19 cellular contexts compared by ENCODE assay signal in genomic region chr17:48247603-48248002, GRCh38.
DNase-seq lines count a peak whose midpoint lies in the region; ATAC-seq, FAIRE-seq and TF ChIP-seq lines count a peak whose summit lies in the region.
"Had no signal": no experiment of that assay in that cellular context is flagged by ENCODE, and none has a peak within 500 bp of the region (broad histone marks: within the 10 kb centered on the region; RNA-seq: fewer than 3 reads in every experiment).

No MANE protein-coding gene starts in this region.

- no peak overlapping the region for H2BK20ac ChIP-seq in H9 (ENCODE audit: low read depth, low read length, poor library complexity, severe bottlenecking)

- H3K9me3 ChIP-seq in A549 (no peaks in the 10 kb centered on the region), HCT116 (ENCODE audit: control insufficient read depth in 1 of 2, insufficient read depth in 1 of 2, low read depth in 1 of 2, low read length in 2 of 2) (no peaks in the 10 kb centered on the region), Panc1 (ENCODE audit: control insufficient read depth, insufficient read depth, low read depth, low read length) (no peaks in the 10 kb centered on the region), K562 (replicated peaks; ENCODE audit: control insufficient read depth, insufficient read depth, low read depth, low read length) (no peaks in the 10 kb centered on the region), H9 (ENCODE audit: control insufficient read depth, low read depth, low read length) (no peaks in the 10 kb centered on the region)

- no peak for FAIRE-seq in A549 (lab: Jason Lieb, UNC)
- FAIRE-seq in K562 (lab: Jason Lieb, UNC): no peak
- FAIRE-seq: GM12891, GM18507 had no signal

- no peak overlapping the region for H3K4ac ChIP-seq in H9 (ENCODE audit: low read depth, low read length)

- H3K9ac ChIP-seq in HCT116 (ENCODE audit: low read length) (no peak overlapping the region; the same call in 1 of the 2 replicates), K562 (ENCODE audit: insufficient read depth in 1 of 2, low read depth in 2 of 2, low read length in 2 of 2) (no peak overlapping the region), H9 (ENCODE audit: extremely low read depth, insufficient read length, low read length) (no peak overlapping the region)
- H3K9ac ChIP-seq: GM23248 had no signal

- no peaks in the 10 kb centered on the region for H3K9me1 ChIP-seq in K562 (ENCODE audit: control insufficient read depth, insufficient read depth, low read length)

- no peak for ATAC-seq in A549
- no peak for ATAC-seq in HCT116
- ATAC-seq in Panc1: no peak
- no peak for ATAC-seq in K562
- ATAC-seq in HG03108 (IDR thresholded peaks at IDR 0.05; ENCODE audit: unreplicated experiment): no peak

- H2AFZ ChIP-seq in HCT116 (ENCODE audit: low read depth, low read length, poor library complexity, severe bottlenecking): peak overlapping the region; percentile 39
- H2AFZ ChIP-seq in K562 (ENCODE audit: low read depth, low read length): no peak overlapping the region
- no peak overlapping the region for H2AFZ ChIP-seq in H9 (ENCODE audit: low read length)
- H2AFZ ChIP-seq: GM23248 had no signal

- no peak overlapping the region for H2BK5ac ChIP-seq in H9 (ENCODE audit: insufficient read length, low read length)

- H3K4me1 ChIP-seq in A549 (peaks cover 51% of the 10 kb centered on the region), HCT116 (ENCODE audit: control insufficient read depth in 1 of 2, insufficient read depth in 2 of 2, low read length in 2 of 2) (peaks cover 39 to 63% of the 10 kb centered on the region in 2 experiments), Panc1 (ENCODE audit: control insufficient read depth, insufficient read depth, low read length) (peaks cover 37% of the 10 kb centered on the region), K562 (replicated peaks in 1 of 2; ENCODE audit: control insufficient read depth in 2 of 2, insufficient read depth in 2 of 2, low read length in 2 of 2) (peaks cover under 1 to 55% of the 10 kb centered on the region in 2 experiments), H9 (ENCODE audit: insufficient read depth, low read length) (0 out of 2 replicates have a peak, but pooled peaks cover 7% of the 10 kb centered on the region)

- no peak overlapping the region for H3K18ac ChIP-seq in H9 (ENCODE audit: insufficient read length, low read depth, low read length)

- H3K36me3 Mint-ChIP-seq in H9 (ENCODE audit: insufficient read depth in 1 of 3, low read depth in 3 of 3): no peaks in the 10 kb centered on the region

- H3K9me2 ChIP-seq in HCT116 (ENCODE audit: insufficient read depth): no peaks in the 10 kb centered on the region

- CTCF ChIA-PET in A549 (lab: Yijun Ruan, JAX): interaction anchor here (0.9 to 15.3 kb wide), 4 partner anchors 14 to 60 kb away, joined by 3 to 217 read pairs (median 14); no protein-coding TSS in a partner anchor
- CTCF ChIA-PET in HCT116 (lab: Charles Lee): interaction anchor here (2.8 to 22.1 kb wide), 2 partner anchors 15 to 19 kb away, joined by 8 to 336 read pairs; no protein-coding TSS in a partner anchor
- CTCF ChIA-PET in Panc1 (lab: Charles Lee): interaction anchor here (0.5 kb wide), 2 partner anchors 32 to 114 kb away, joined by 3 to 4 read pairs; no protein-coding TSS in a partner anchor
- CTCF ChIA-PET in K562 (lab: Yijun Ruan, JAX; ENCODE audit: low intra/inter-chr PET ratio): no interaction called here

- peak overlapping the region; percentile 65 to 72; a peak in 2 of 6 replicates for H3K27ac ChIP-seq in A549
- H3K27ac ChIP-seq in HCT116 (ENCODE audit: low read depth, low read length): peak overlapping the region; percentile 75; the same call in 1 of the 2 replicates
- peak overlapping the region; percentile 69 for H3K27ac ChIP-seq in Panc1 (ENCODE audit: low read length)
- no peak overlapping the region for H3K27ac ChIP-seq in K562 (ENCODE audit: extremely low read depth, low read depth, low read length)
- no peak overlapping the region for H3K27ac ChIP-seq in H9 (ENCODE audit: insufficient read length, low read depth, low read length)
- H3K27ac ChIP-seq: 22Rv1, GM23248 had no signal

- H3K27me3 ChIP-seq in HCT116 (ENCODE audit: insufficient read depth, low read length): no peaks in the 10 kb centered on the region
- H3K27me3 ChIP-seq in Panc1 (ENCODE audit: control insufficient read depth, insufficient read depth, low read length): no peaks in the 10 kb centered on the region
- H3K27me3 ChIP-seq in K562 (ENCODE audit: control insufficient read depth in 2 of 2, insufficient read depth in 2 of 2, low read length in 2 of 2): no peaks in the 10 kb centered on the region
- H3K27me3 ChIP-seq in H9 (ENCODE audit: insufficient read depth, low read length): no peaks in the 10 kb centered on the region

- no peaks in the 10 kb centered on the region for H3K79me1 ChIP-seq in H9 (ENCODE audit: insufficient read depth, low read depth, low read length, poor library complexity, severe bottlenecking)

- H2AK5ac ChIP-seq in H9 (ENCODE audit: insufficient read length, low read length): no peak overlapping the region

- in situ Hi-C loops in Panc1 (cut with HindIII; ENCODE audit: low pct_unique_long_range_greater_than_20kb, low sequenced_read_pairs): no loop called here
- in situ Hi-C loops in K562 (cut with MboI): no loop called here

- no peak overlapping the region for H3T11ph ChIP-seq in H9 (ENCODE audit: low read length)

- H3K9me3 Mint-ChIP-seq in H9: no peaks in the 10 kb centered on the region
- H3K9me3 Mint-ChIP-seq: CD4-positive, CD25-positive, alpha-beta regulatory T cell had no signal

- H4K20me1 ChIP-seq in HCT116 (ENCODE audit: insufficient read depth) (no peaks in the 10 kb centered on the region), K562 (replicated peaks; ENCODE audit: control insufficient read depth, insufficient read depth, low read length) (no peaks in the 10 kb centered on the region), H9 (ENCODE audit: control insufficient read depth, insufficient read depth, insufficient read length) (no peaks in the 10 kb centered on the region)

- intact Hi-C loops in HCT116 (cut with micrococcal nuclease): no loop called here
- intact Hi-C loops in Panc1 (cut with micrococcal nuclease; ENCODE audit: unreplicated experiment): no loop called here
- intact Hi-C loops in K562 (cut with micrococcal nuclease): no loop called here

- no peak overlapping the region for H4K5ac ChIP-seq in H9 (ENCODE audit: insufficient read length, low read depth, low read length)

- peaks cover 23 to 25% of the 10 kb centered on the region in 2 experiments for H3K4me1 Mint-ChIP-seq in H9

- no peak overlapping the region for H3K27ac Mint-ChIP-seq in H9
- H3K27ac Mint-ChIP-seq: B cell had no signal

- H3K27me3 Mint-ChIP-seq in H9 (ENCODE audit: low read depth): no peaks in the 10 kb centered on the region
- H3K27me3 Mint-ChIP-seq: B cell; CD4-positive, CD25-positive, alpha-beta regulatory T cell had no signal

- H3K4me2 ChIP-seq in A549: peak overlapping the region; percentile 53; the same call in 1 of the 3 replicates
- no peak overlapping the region for H3K4me2 ChIP-seq in HCT116 (ENCODE audit: low read length)
- no peak overlapping the region for H3K4me2 ChIP-seq in K562 (ENCODE audit: insufficient read depth, low read length)
- H3K4me2 ChIP-seq in H9 (ENCODE audit: insufficient read depth, insufficient read length, low read length): no peak overlapping the region

- no peak overlapping the region for H3K23ac ChIP-seq in H9 (ENCODE audit: insufficient read length, low read depth, low read length)

- H2BK12ac ChIP-seq in H9 (ENCODE audit: insufficient read length, low read depth, low read length): no peak overlapping the region

- RAD21 ChIA-PET in HCT116 (lab: Charles Lee; ENCODE audit: low non-redundant PET in 1 of 2, low total read pairs in 2 of 2, uncharacterized antibody in 2 of 2, unreplicated experiment in 2 of 2): no interaction called here

- no peak for TF ChIP-seq RAD21 in A549 (conservative IDR thresholded peaks at IDR 0.05 in 1 of 2, IDR thresholded peaks at IDR 0.05 in 1 of 2)
- no peak for TF ChIP-seq RAD21 in HCT116 (IDR thresholded peaks at IDR 0.05; ENCODE audit: low read depth)
- no peak for TF ChIP-seq RAD21 in K562 (CRISPR knock-in tag; conservative IDR thresholded peaks at IDR 0.05 in 1 of 2, IDR thresholded peaks at IDR 0.05 in 1 of 2)

- POLR2A ChIA-PET in A549 (lab: Yijun Ruan, JAX) (no interaction called here), HCT116 (lab: Charles Lee) (no interaction called here), Panc1 (lab: Charles Lee) (interaction anchor here (0.5 to 0.7 kb wide), 2 partner anchors 15 to 1437 kb away, joined by 3 read pairs; no protein-coding TSS in a partner anchor), K562 (lab: Yijun Ruan, JAX) (interaction anchor here (1.5 to 2.0 kb wide), 3 partner anchors 7 to 21 kb away, joined by 4 to 12 read pairs (median 4); no protein-coding TSS in a partner anchor)

- H2BK120ac ChIP-seq in H9 (ENCODE audit: low read depth, low read length, poor library complexity, severe bottlenecking): no peak overlapping the region

- TF ChIP-seq POLR2A in A549 (IDR thresholded peaks at IDR 0.05; ENCODE audit: low read length): no peak
- TF ChIP-seq POLR2A in HCT116 (IDR thresholded peaks at IDR 0.05; ENCODE audit: borderline replicate concordance, extremely low read depth, insufficient read depth, insufficient read length): no peak
- TF ChIP-seq POLR2A in K562 (conservative IDR thresholded peaks at IDR 0.05): no peak

- H3K56ac ChIP-seq in H9 (ENCODE audit: insufficient read length, low read depth, low read length): no peak overlapping the region

- H2BK15ac ChIP-seq in H9 (ENCODE audit: low read depth, low read length): no peak overlapping the region

- no peak for DNase-seq in A549 (ENCODE audit: low read depth in 1 of 2, low spot score in 1 of 2)
- DNase-seq in HCT116 (ENCODE audit: low read depth, low spot score): no peak
- DNase-seq in Panc1 (ENCODE audit: low read depth, low spot score): no peak
- no peak for DNase-seq in K562 (ENCODE audit: extremely low read depth in 1 of 4, low spot score in 3 of 4)
- DNase-seq in H9: no peak
- no peak for DNase-seq in Ammon's horn (ENCODE audit: low spot score)
- DNase-seq: C1 segment of cervical spinal cord; CD4-positive, CD25-positive, alpha-beta regulatory T cell; DMS 273 treated with DMSO at 0.1 percent for 48 hours; DMS53; DND-41; EL; HCEC 1CT had no signal

- H3K79me2 ChIP-seq in HCT116 (ENCODE audit: insufficient read depth, low read length) (no peaks in the 10 kb centered on the region; the same call in 1 of the 2 replicates), K562 (ENCODE audit: control insufficient read depth, insufficient read depth, low read length) (no peaks in the 10 kb centered on the region), H9 (ENCODE audit: insufficient read depth, low read length) (no peaks in the 10 kb centered on the region)

- no peak overlapping the region for H4K8ac ChIP-seq in H9 (replicated peaks; ENCODE audit: insufficient read length, low read depth, low read length)

- WGBS in A549 (ENCODE audit: missing lambda C conversion rate): 83% methylated on average over 3 of the region's 3 CpGs
- WGBS in K562 (ENCODE audit: insufficient coverage, low coverage, missing lambda C conversion rate): 20% methylated on average over 3 of the region's 3 CpGs
- WGBS in H9 (ENCODE audit: extremely low coverage, insufficient read length, low lambda C conversion rate): no CpG with 5 or more reads among the region's 3 CpGs

- TF ChIP-seq CTCF in A549 (IDR thresholded peaks at IDR 0.05): no peak
- TF ChIP-seq CTCF in HCT116 (IDR thresholded peaks at IDR 0.05 in 2 of 3, conservative IDR thresholded peaks at IDR 0.05 in 1 of 3; ENCODE audit: borderline replicate concordance in 1 of 3, insufficient read depth in 1 of 3, low read depth in 2 of 3, low read length in 2 of 3): no peak
- no peak for TF ChIP-seq CTCF in Panc1 (IDR thresholded peaks at IDR 0.05)
- TF ChIP-seq CTCF in K562 (IDR thresholded peaks at IDR 0.05 in 2 of 3, conservative IDR thresholded peaks at IDR 0.05 in 1 of 3; ENCODE audit: insufficient read depth in 2 of 3, low read depth in 1 of 3, low read length in 3 of 3): no peak
- TF ChIP-seq CTCF in H9 (conservative IDR thresholded peaks at IDR 0.05): no peak

- no TSS peak for BruUV-seq in HCT116 (replicated peaks; lab: Mats Ljungman, UMichigan)
- no TSS peak for BruUV-seq in Panc1 (replicated peaks; lab: Mats Ljungman, UMichigan)
- BruUV-seq in K562 (replicated peaks; lab: Mats Ljungman, UMichigan): no TSS peak

- no peak overlapping the region for H4K91ac ChIP-seq in H9 (ENCODE audit: insufficient read length, low read depth, low read length)

- no peak overlapping the region for H3K4me3 ChIP-seq in A549
- no peak overlapping the region for H3K4me3 ChIP-seq in HCT116 (replicated peaks in 1 of 2; ENCODE audit: low read depth in 1 of 2, low read length in 2 of 2)
- H3K4me3 ChIP-seq in Panc1 (ENCODE audit: low read depth in 2 of 2, low read length in 2 of 2): no peak overlapping the region
- no peak overlapping the region for H3K4me3 ChIP-seq in K562
- H3K4me3 ChIP-seq: GM23248 had no signal

- no peak overlapping the region for H3K4me3 Mint-ChIP-seq in H9
- H3K4me3 Mint-ChIP-seq: B cell had no signal

- H3K14ac ChIP-seq in H9 (ENCODE audit: insufficient read depth, low read length): no peak overlapping the region

- H3K23me2 ChIP-seq in H9 (ENCODE audit: insufficient read length, low read depth, low read length, poor library complexity, severe bottlenecking): no peaks in the 10 kb centered on the region

- TF ChIP-seq EP300 in A549 (IDR thresholded peaks at IDR 0.05) (no peak), K562 (IDR thresholded peaks at IDR 0.05; ENCODE audit: low read length) (peak; percentile 28; the same call in 1 of the 2 replicates)

- no peaks in the 10 kb centered on the region for H3K36me3 ChIP-seq in HCT116 (ENCODE audit: control insufficient read depth in 1 of 2, insufficient read depth in 2 of 2, low read length in 2 of 2)
- no peaks in the 10 kb centered on the region for H3K36me3 ChIP-seq in Panc1 (ENCODE audit: control insufficient read depth, insufficient read depth, low read length)
- H3K36me3 ChIP-seq in K562 (ENCODE audit: control insufficient read depth, insufficient read depth, low read length): no peaks in the 10 kb centered on the region

Comparison
In these comparisons a context has a peak if more than half of its experiments do, and no peak if none do; other contexts are left out.
1. H3K27ac ChIP-seq: peak in A549 (2 of 2), HCT116 (single experiment) and Panc1 (single experiment); none in K562 (single experiment) and H9 (single experiment).
2. POLR2A ChIA-PET loops: an anchor here in Panc1 (0.5 to 0.7 kb wide) and K562 (1.5 to 2.0 kb wide); none called in A549 and HCT116.
3. Of the 35 proteins assayed by ChIP-seq in both K562 and A549: peak only in K562: CEBPB and EP300; only in A549: none; in both: none; in neither: 33.